In the genomic region with DNA sequence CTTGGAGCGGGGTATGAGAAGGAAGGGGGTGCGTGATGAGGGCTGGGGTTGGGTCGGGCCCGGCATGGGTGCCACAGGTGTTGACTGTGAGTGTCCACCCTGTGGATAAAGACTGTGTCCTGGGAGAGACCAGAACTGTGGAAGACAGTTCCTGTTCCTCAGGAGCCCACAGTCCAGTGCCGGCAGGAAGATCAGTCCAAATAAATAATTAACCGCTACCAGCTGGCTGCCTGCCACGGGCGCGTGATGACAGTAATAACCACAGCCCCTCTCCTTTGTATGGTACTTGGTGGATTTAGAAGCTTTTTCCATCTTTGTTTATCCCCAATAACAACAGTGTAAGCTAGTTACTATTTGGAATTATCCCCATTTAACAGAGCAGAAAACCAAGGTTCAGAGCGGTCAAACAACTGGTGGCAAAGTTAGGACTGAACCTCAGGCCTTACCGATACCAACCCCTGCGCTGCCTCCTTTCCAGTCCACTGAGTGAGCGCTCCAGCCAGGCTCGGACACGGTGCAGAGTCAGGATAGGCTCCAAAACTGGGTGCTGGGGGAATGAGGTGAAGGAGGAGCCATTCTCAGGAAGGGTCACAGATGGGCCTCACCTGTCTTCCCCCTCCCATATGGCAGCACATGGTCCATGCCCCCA, we compare ENCODE assay signal across 10 cellular contexts. TPM values are rescaled to one million over a fixed set of nuclear protein-coding genes. Genes with fewer than 3 reads are reported as not detected.
DNase-seq lines count a peak whose midpoint lies in the region; ATAC-seq and TF ChIP-seq lines count a peak whose summit lies in the region.
"Had no signal": no experiment of that assay in that cellular context is flagged by ENCODE, and none has a peak within 500 bp of the region (broad histone marks: within the 10 kb centered on the region; RNA-seq: fewer than 3 reads in every experiment).

No MANE protein-coding gene starts in this region.

- WGBS in SK-N-SH (ENCODE audit: low lambda C conversion rate): 86% methylated on average over 15 of the region's 15 CpGs

- H3K36me3 Mint-ChIP-seq in mesothelial cell of epicardium: no peaks in the 10 kb centered on the region

- H3K9me3 Mint-ChIP-seq in mesothelial cell of epicardium: no peaks in the 10 kb centered on the region

- peaks cover 86% of the 10 kb centered on the region for H4K20me1 ChIP-seq in SK-N-SH (ENCODE audit: insufficient read depth)

- peak overlapping the region; percentile 30 for H3K4me3 Mint-ChIP-seq in mesothelial cell of epicardium

- CTCF ChIA-PET in SK-N-SH (lab: Yijun Ruan, JAX): interaction anchor here (1.5 to 14.5 kb wide), 3 partner anchors 122 to 1026 kb away, joined by 5 to 129 read pairs (median 5); no protein-coding TSS in a partner anchor

- H3K79me2 ChIP-seq in SK-N-SH (ENCODE audit: insufficient read depth): peaks cover 100% of the 10 kb centered on the region

- DNase-seq in SK-N-SH: no peak
- DNase-seq in coronary artery (ENCODE audit: low spot score): no peak
- DNase-seq in mesothelial cell of epicardium (ENCODE audit: low spot score in 2 of 2, unreplicated experiment in 2 of 2): no peak
- no peak for DNase-seq in vagina (ENCODE audit: extremely low spot score in 2 of 2)
- no peak for DNase-seq in H7
- DNase-seq: stimulated activated naive CD4-positive, alpha-beta T cell treated with Interleukin-2 at 50 U/mL for 16 hours had no signal

- no peak for TF ChIP-seq RAD21 in SK-N-SH (IDR thresholded peaks at IDR 0.05; ENCODE audit: low read length)

- H3K4me2 ChIP-seq in SK-N-SH: peak overlapping the region; percentile 98; the same call in 1 of the 2 replicates

- no peaks in the 10 kb centered on the region for H3K36me3 ChIP-seq in SK-N-SH (replicated peaks in 1 of 2; ENCODE audit: control insufficient read depth in 1 of 2, insufficient read depth in 2 of 2, low read length in 1 of 2)
- H3K36me3 ChIP-seq in vagina: no peaks in the 10 kb centered on the region
- H3K36me3 ChIP-seq in H7 (replicated peaks; ENCODE audit: control insufficient read depth, insufficient read depth, low read length): no peaks in the 10 kb centered on the region

- H3F3A ChIP-seq in SK-N-SH (replicated peaks; ENCODE audit: insufficient read depth): peaks cover 3% of the 10 kb centered on the region

- H3K27me3 Mint-ChIP-seq in mesothelial cell of epicardium (ENCODE audit: low read depth): no peaks in the 10 kb centered on the region

- H3K9me2 ChIP-seq in SK-N-SH: no peaks in the 10 kb centered on the region

- peaks cover 24 to 64% of the 10 kb centered on the region in 2 experiments for H3K4me1 ChIP-seq in SK-N-SH (ENCODE audit: control insufficient read depth in 1 of 2, insufficient read depth in 2 of 2, low read depth in 1 of 2, low read length in 1 of 2)
- H3K4me1 ChIP-seq in vagina: peaks cover 76% of the 10 kb centered on the region

- peaks cover 63% of the 10 kb centered on the region for H3K4me1 Mint-ChIP-seq in mesothelial cell of epicardium

- TF ChIP-seq POLR2A in vagina (IDR thresholded peaks at IDR 0.05): no peak

- H2AFZ ChIP-seq in SK-N-SH (ENCODE audit: low read depth): no peak overlapping the region
- H2AFZ ChIP-seq: parathyroid adenoma had no signal

- TF ChIP-seq CTCF in SK-N-SH (IDR thresholded peaks at IDR 0.05) (no peak), coronary artery (IDR thresholded peaks at IDR 0.05) (no peak), mesothelial cell of epicardium (IDR thresholded peaks at IDR 0.05; ENCODE audit: unreplicated experiment) (no peak), vagina (IDR thresholded peaks at IDR 0.05) (no peak)

- H3K9ac ChIP-seq in SK-N-SH: no peak overlapping the region
- H3K9ac ChIP-seq: parathyroid adenoma had no signal

- no peaks in the 10 kb centered on the region for H3K9me3 ChIP-seq in SK-N-SH
- no peaks in the 10 kb centered on the region for H3K9me3 ChIP-seq in vagina

- ATAC-seq in SK-N-SH treated with all-trans-retinoic acid at 6 μM for 48 hours: no peak
- ATAC-seq in HG03159 (IDR thresholded peaks at IDR 0.05; ENCODE audit: unreplicated experiment): no peak
- ATAC-seq in GM19324 (IDR thresholded peaks at IDR 0.05; ENCODE audit: low FRiP score, unreplicated experiment): no peak

- H3K27ac ChIP-seq in SK-N-SH (ENCODE audit: low read depth in 2 of 2, low read length in 1 of 2) (peak overlapping the region in 1 of 2 experiments; percentile 68; a peak in 2 of 4 replicates), coronary artery (peak overlapping the region in 1 of 2 donors; percentile 100), vagina (peak overlapping the region; percentile 97)
- H3K27ac ChIP-seq: parathyroid adenoma had no signal

- H3K27ac Mint-ChIP-seq in mesothelial cell of epicardium: peak overlapping the region; percentile 25

- POLR2A ChIA-PET in SK-N-SH (lab: Yijun Ruan, JAX): interaction anchor here (1.3 kb wide), 1 partner anchor 121 kb away, joined by 4 read pairs; no protein-coding TSS in a partner anchor

- intact Hi-C loops in vagina (cut with DNase I): loop anchor here (5.0 kb wide), 1 partner anchor 68 kb away; no protein-coding TSS in a partner anchor

- no peak for TF ChIP-seq EP300 in SK-N-SH (IDR thresholded peaks at IDR 0.05; ENCODE audit: borderline replicate concordance in 1 of 2, low read depth in 1 of 2, low read length in 1 of 2)

- H3K27me3 ChIP-seq in SK-N-SH (ENCODE audit: insufficient read depth) (no peaks in the 10 kb centered on the region), vagina (no peaks in the 10 kb centered on the region), H7 (ENCODE audit: control insufficient read depth, insufficient read depth, low read length) (no peaks in the 10 kb centered on the region; the same call in 1 of the 2 replicates)

- H3K4me3 ChIP-seq in SK-N-SH (ENCODE audit: low read depth in 2 of 2, low read length in 1 of 2) (no peak overlapping the region; a peak in 1 of 4 replicates), coronary artery (peak overlapping the region; percentile 38), vagina (peak overlapping the region; percentile 72 to 96), H7 (ENCODE audit: insufficient read depth, low read depth, low read length) (no peak overlapping the region)

TF ChIP-seq in SK-N-SH, 30 proteins besides CTCF, POLR2A, EP300 and RAD21 (continues in another document):
- TF ChIP-seq SMC3 (IDR thresholded peaks at IDR 0.05; ENCODE audit: low read depth, low read length) (no peak), GABPA (IDR thresholded peaks at IDR 0.05; ENCODE audit: low read depth) (no peak), RFX5 (IDR thresholded peaks at IDR 0.05; ENCODE audit: low read length) (no peak), EZH2phosphoT487 (IDR thresholded peaks at IDR 0.05; ENCODE audit: borderline replicate concordance, low read depth) (no peak), TCF12 (IDR thresholded peaks at IDR 0.05) (no peak), NFIC (IDR thresholded peaks at IDR 0.05; ENCODE audit: borderline replicate concordance) (no peak; the same call in 1 of the 2 replicates), ELF1 (IDR thresholded peaks at IDR 0.05) (no peak)
- TF ChIP-seq, protein P1, sequence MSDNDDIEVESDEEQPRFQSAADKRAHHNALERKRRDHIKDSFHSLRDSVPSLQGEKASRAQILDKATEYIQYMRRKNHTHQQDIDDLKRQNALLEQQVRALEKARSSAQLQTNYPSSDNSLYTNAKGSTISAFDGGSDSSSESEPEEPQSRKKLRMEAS (IDR thresholded peaks at IDR 0.05; ENCODE audit: low read depth): no peak

TF ChIP-seq in SK-N-SH treated with all-trans-retinoic acid at 6 μM for 48 hours, 23 proteins besides CTCF, POLR2A, EP300 and RAD21 (continues in another document):
- TF ChIP-seq ZFP3 (CRISPR knock-in tag; IDR thresholded peaks at IDR 0.05) (no peak), GLIS3 (CRISPR knock-in tag; IDR thresholded peaks at IDR 0.05) (no peak), ZNF8 (CRISPR knock-in tag; IDR thresholded peaks at IDR 0.05) (no peak), ZC3H10 (CRISPR knock-in tag; IDR thresholded peaks at IDR 0.05) (no peak), SNAI2 (CRISPR knock-in tag; IDR thresholded peaks at IDR 0.05) (no peak), ARNTL (CRISPR knock-in tag; IDR thresholded peaks at IDR 0.05; ENCODE audit: borderline replicate concordance, low read depth) (no peak), OSR1 (CRISPR knock-in tag; IDR thresholded peaks at IDR 0.05) (no peak), ZNF565 (CRISPR knock-in tag; conservative IDR thresholded peaks at IDR 0.05; ENCODE audit: low read depth) (no peak), ZFP30 (CRISPR knock-in tag; IDR thresholded peaks at IDR 0.05) (no peak)
- TF ChIP-seq, protein P2, sequence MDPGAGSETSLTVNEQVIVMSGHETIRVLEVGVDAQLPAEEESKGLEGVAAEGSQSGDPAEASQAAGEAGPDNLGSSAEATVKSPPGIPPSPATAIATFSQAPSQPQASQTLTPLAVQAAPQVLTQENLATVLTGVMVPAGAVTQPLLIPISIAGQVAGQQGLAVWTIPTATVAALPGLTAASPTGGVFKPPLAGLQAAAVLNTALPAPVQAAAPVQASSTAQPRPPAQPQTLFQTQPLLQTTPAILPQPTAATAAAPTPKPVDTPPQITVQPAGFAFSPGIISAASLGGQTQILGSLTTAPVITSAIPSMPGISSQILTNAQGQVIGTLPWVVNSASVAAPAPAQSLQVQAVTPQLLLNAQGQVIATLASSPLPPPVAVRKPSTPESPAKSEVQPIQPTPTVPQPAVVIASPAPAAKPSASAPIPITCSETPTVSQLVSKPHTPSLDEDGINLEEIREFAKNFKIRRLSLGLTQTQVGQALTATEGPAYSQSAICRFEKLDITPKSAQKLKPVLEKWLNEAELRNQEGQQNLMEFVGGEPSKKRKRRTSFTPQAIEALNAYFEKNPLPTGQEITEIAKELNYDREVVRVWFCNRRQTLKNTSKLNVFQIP (CRISPR knock-in tag; IDR thresholded peaks at IDR 0.05; ENCODE audit: borderline replicate concordance, low read depth): no peak
- TF ChIP-seq, protein P3, sequence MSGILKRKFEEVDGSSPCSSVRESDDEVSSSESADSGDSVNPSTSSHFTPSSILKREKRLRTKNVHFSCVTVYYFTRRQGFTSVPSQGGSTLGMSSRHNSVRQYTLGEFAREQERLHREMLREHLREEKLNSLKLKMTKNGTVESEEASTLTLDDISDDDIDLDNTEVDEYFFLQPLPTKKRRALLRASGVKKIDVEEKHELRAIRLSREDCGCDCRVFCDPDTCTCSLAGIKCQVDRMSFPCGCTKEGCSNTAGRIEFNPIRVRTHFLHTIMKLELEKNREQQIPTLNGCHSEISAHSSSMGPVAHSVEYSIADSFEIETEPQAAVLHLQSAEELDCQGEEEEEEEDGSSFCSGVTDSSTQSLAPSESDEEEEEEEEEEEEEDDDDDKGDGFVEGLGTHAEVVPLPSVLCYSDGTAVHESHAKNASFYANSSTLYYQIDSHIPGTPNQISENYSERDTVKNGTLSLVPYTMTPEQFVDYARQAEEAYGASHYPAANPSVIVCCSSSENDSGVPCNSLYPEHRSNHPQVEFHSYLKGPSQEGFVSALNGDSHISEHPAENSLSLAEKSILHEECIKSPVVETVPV (CRISPR knock-in tag; IDR thresholded peaks at IDR 0.05): no peak

RNA-seq across cellular contexts. Expression of a gene that starts 5.1 kb away (rescaled TPM):
- 6.6 and 23.5 TPM in 2 replicates for polyA plus RNA-seq in SK-N-SH (2012; rRNA removed)
- 13.6 and 23.5 TPM in 2 replicates for polyA plus RNA-seq in SK-N-SH (2012; cell fraction: cytosol; rRNA removed)
- 39.0 and 44.8 TPM in 2 replicates for polyA plus RNA-seq in SK-N-SH (2012; cell fraction: nucleus; rRNA removed)
- total RNA-seq in mesothelial cell of epicardium (166 to 173 TPM (median 170 TPM) in 3 replicates), vagina (61.4 TPM)
- 20.4 and 27.2 TPM in 2 replicates for total RNA-seq in H7 (2014; rRNA removed; shearing (Covaris generic))

Comparison
In these comparisons a context has a peak if more than half of its experiments do, and no peak if none do; other contexts are left out.
1. H3K4me3 ChIP-seq: peak in coronary artery (single experiment) and vagina (2 of 2); none in SK-N-SH (0 of 2) and H7 (single experiment).